10 cellular contexts compared by ENCODE assay signal in genomic region chr3:117628896-117629295, GRCh38.
DNase-seq lines count a peak whose midpoint lies in the region; ATAC-seq and TF ChIP-seq lines count a peak whose summit lies in the region.
"Had no signal": no experiment of that assay in that cellular context is flagged by ENCODE, and none has a peak within 500 bp of the region (broad histone marks: within the 10 kb centered on the region; RNA-seq: fewer than 3 reads in every experiment).

No MANE protein-coding gene starts in this region.

- dilution Hi-C loops in mammary epithelial cell (cut with HindIII; ENCODE audit: low sequenced_read_pairs): no loop called here

- H3K9me3 ChIP-seq in mammary epithelial cell (replicated peaks; ENCODE audit: insufficient read depth, low read length): peaks cover 2% of the 10 kb centered on the region
- H3K9me3 ChIP-seq: breast epithelium had no signal

- H3K27me3 ChIP-seq in mammary epithelial cell (ENCODE audit: insufficient read depth, low read length): no peaks in the 10 kb centered on the region
- H3K27me3 ChIP-seq: breast epithelium had no signal

- no peak overlapping the region for H3K9ac ChIP-seq in mammary epithelial cell (ENCODE audit: insufficient read depth, low read length)

- intact Hi-C loops in MCF 10A (cut with micrococcal nuclease) (no loop called here), mammary epithelial cell (cut with micrococcal nuclease) (no loop called here)

- CTCF ChIA-PET in MCF 10A (lab: Yijun Ruan, JAX): no interaction called here
- CTCF ChIA-PET in mammary epithelial cell (lab: Charles Lee; ENCODE audit: low non-redundant PET): no interaction called here

- H3K4me3 Mint-ChIP-seq in MCF 10A (ENCODE audit: unreplicated experiment): no peak overlapping the region
- peak overlapping the region; percentile 46 for H3K4me3 Mint-ChIP-seq in type B pancreatic cell
- no peak overlapping the region for H3K4me3 Mint-ChIP-seq in stimulated activated naive CD8-positive, alpha-beta T cell treated with anti-CD3 and anti-CD28 coated beads, Interleukin-15, amount 100 ng/mL, for 72 hours
- H3K4me3 Mint-ChIP-seq: natural killer cell had no signal

- no peak overlapping the region for H3K4me2 ChIP-seq in mammary epithelial cell (ENCODE audit: insufficient read depth, low read depth, low read length)

- DNase-seq in MCF 10A (ENCODE audit: unreplicated experiment) (peak; percentile 64), mammary epithelial cell (no peak), NCI-H510A (lab: John Stamatoyannopoulos, UW) (peak; percentile 72), fibroblast of the conjunctiva (ENCODE audit: low read depth) (peak; percentile 93), type B pancreatic cell (ENCODE audit: extremely low spot score, unreplicated experiment) (no peak)
- DNase-seq in activated CD4-positive, alpha-beta T cell treated with anti-CD3 and anti-CD28 coated beads, Interleukin-2, amount 50 U/mL, for 1 hour: no peak
- no peak for DNase-seq in stimulated activated naive CD8-positive, alpha-beta T cell treated with anti-CD3 and anti-CD28 coated beads, Interleukin-15, amount 100 ng/mL, for 72 hours
- DNase-seq: natural killer cell had no signal

- POLR2A ChIA-PET in MCF 10A (lab: Yijun Ruan, JAX): interaction anchor here (0.5 kb wide), 1 partner anchor 10 kb away, joined by 3 read pairs; no protein-coding TSS in a partner anchor

- H3K4me1 Mint-ChIP-seq in MCF 10A (ENCODE audit: insufficient read depth, unreplicated experiment) (peaks cover 35% of the 10 kb centered on the region), type B pancreatic cell (ENCODE audit: unreplicated experiment) (peaks cover 41% of the 10 kb centered on the region)
- H3K4me1 Mint-ChIP-seq in stimulated activated naive CD8-positive, alpha-beta T cell treated with anti-CD3 and anti-CD28 coated beads, Interleukin-15, amount 100 ng/mL, for 72 hours: no peaks in the 10 kb centered on the region
- H3K4me1 Mint-ChIP-seq: natural killer cell had no signal

- in situ Hi-C loops in mammary epithelial cell (cut with MboI; ENCODE audit: low sequenced_read_pairs in 2 of 2): no loop called here

- no peaks in the 10 kb centered on the region for H3K9me3 Mint-ChIP-seq in MCF 10A (ENCODE audit: unreplicated experiment)
- H3K9me3 Mint-ChIP-seq in type B pancreatic cell: no peaks in the 10 kb centered on the region
- peaks cover 0 to 5% of the 10 kb centered on the region in 2 donors for H3K9me3 Mint-ChIP-seq in stimulated activated naive CD8-positive, alpha-beta T cell treated with anti-CD3 and anti-CD28 coated beads, Interleukin-15, amount 100 ng/mL, for 72 hours

- no peaks in the 10 kb centered on the region for H3K79me2 ChIP-seq in mammary epithelial cell (ENCODE audit: insufficient read depth, low read length)

- BruUV-seq in MCF 10A (replicated peaks; lab: Mats Ljungman, UMichigan) (no TSS peak), mammary epithelial cell (replicated peaks; lab: Mats Ljungman, UMichigan) (no TSS peak)

- no peak overlapping the region for H3K4me3 ChIP-seq in mammary epithelial cell (replicated peaks in 1 of 3; ENCODE audit: insufficient read depth in 1 of 3, low read depth in 2 of 3, low read length in 3 of 3)
- H3K4me3 ChIP-seq: breast epithelium had no signal

- H3K27me3 Mint-ChIP-seq in MCF 10A (ENCODE audit: insufficient read depth, unreplicated experiment) (no peaks in the 10 kb centered on the region), type B pancreatic cell (no peaks in the 10 kb centered on the region)
- no peaks in the 10 kb centered on the region for H3K27me3 Mint-ChIP-seq in stimulated activated naive CD8-positive, alpha-beta T cell treated with anti-CD3 and anti-CD28 coated beads, Interleukin-15, amount 100 ng/mL, for 72 hours

- H2AFZ ChIP-seq in mammary epithelial cell (ENCODE audit: low read depth, low read length): no peak overlapping the region

- 0% methylated on average over 2 of the region's 2 CpGs for WGBS in mammary epithelial cell (ENCODE audit: low coverage, missing lambda C conversion rate)

- no peaks in the 10 kb centered on the region for H3K36me3 Mint-ChIP-seq in MCF 10A (ENCODE audit: insufficient read depth, unreplicated experiment)
- H3K36me3 Mint-ChIP-seq in type B pancreatic cell: no peaks in the 10 kb centered on the region
- H3K36me3 Mint-ChIP-seq: natural killer cell had no signal

- H3K4me1 ChIP-seq in mammary epithelial cell (ENCODE audit: insufficient read depth, low read length): no peaks in the 10 kb centered on the region

- no peak overlapping the region for H3K27ac Mint-ChIP-seq in MCF 10A (ENCODE audit: low read depth, unreplicated experiment)
- peak overlapping the region; percentile 82 for H3K27ac Mint-ChIP-seq in type B pancreatic cell
- H3K27ac Mint-ChIP-seq in stimulated activated naive CD8-positive, alpha-beta T cell treated with anti-CD3 and anti-CD28 coated beads, Interleukin-15, amount 100 ng/mL, for 72 hours: no peak overlapping the region
- H3K27ac Mint-ChIP-seq: natural killer cell had no signal

- no peaks in the 10 kb centered on the region for H4K20me1 ChIP-seq in mammary epithelial cell (ENCODE audit: insufficient read depth, low read length)

- no peak for TF ChIP-seq CTCF in MCF 10A (IDR thresholded peaks at IDR 0.05; ENCODE audit: unreplicated experiment)
- TF ChIP-seq CTCF in mammary epithelial cell (conservative IDR thresholded peaks at IDR 0.05 in 1 of 2, IDR thresholded peaks at IDR 0.05 in 1 of 2; ENCODE audit: extremely low read depth in 1 of 2, insufficient read depth in 1 of 2, low read depth in 1 of 2, low read length in 2 of 2): no peak
- TF ChIP-seq CTCF in type B pancreatic cell (conservative IDR thresholded peaks at IDR 0.05): no peak

- H3K36me3 ChIP-seq in mammary epithelial cell (ENCODE audit: insufficient read depth, low read length): no peaks in the 10 kb centered on the region
- H3K36me3 ChIP-seq: breast epithelium had no signal

- H3K27ac ChIP-seq in mammary epithelial cell (ENCODE audit: insufficient read depth, low read depth, low read length): no peak overlapping the region
- H3K27ac ChIP-seq: breast epithelium had no signal

- no peak for ATAC-seq in HG02973 (IDR thresholded peaks at IDR 0.05; ENCODE audit: unreplicated experiment)
- ATAC-seq in stimulated activated naive CD8-positive, alpha-beta T cell treated with anti-CD3 and anti-CD28 coated beads, Interleukin-15, amount 100 ng/mL, for 72 hours: no peak
- ATAC-seq: natural killer cell had no signal

Comparison
In these comparisons a context has a peak if more than half of its experiments do, and no peak if none do; other contexts are left out.
1. DNase-seq: peak in MCF 10A (single experiment), NCI-H510A (single experiment) and fibroblast of the conjunctiva (single experiment); none in mammary epithelial cell (single experiment), type B pancreatic cell (single experiment), activated CD4-positive, alpha-beta T cell treated with anti-CD3 and anti-CD28 coated beads, Interleukin-2, amount 50 U/mL, for 1 hour (single experiment) and stimulated activated naive CD8-positive, alpha-beta T cell treated with anti-CD3 and anti-CD28 coated beads, Interleukin-15, amount 100 ng/mL, for 72 hours (0 of 2).